Comparison of ENCODE assay signal across 19 cellular contexts in the genomic region with DNA sequence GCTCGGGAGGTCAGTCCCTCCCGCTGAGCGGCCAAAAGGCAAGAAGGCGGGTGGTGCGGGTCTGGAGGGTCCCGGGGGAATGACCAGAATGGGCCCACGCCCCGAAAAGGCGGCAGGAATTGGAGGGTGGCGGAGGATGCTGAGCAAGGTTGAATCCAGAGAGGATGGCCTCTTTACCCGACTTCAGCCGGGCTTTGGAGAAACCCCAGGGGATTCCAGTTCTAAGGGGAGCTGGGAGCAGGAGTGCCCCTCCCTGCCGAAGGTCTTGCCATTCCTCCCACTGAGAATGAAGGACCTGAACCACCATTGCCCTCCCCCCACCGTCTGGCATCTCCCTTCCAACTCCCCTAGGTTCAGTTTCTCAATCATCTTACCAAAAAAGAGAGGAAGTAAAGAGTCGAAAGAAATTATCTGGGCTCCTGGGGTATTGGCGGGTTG. TPM values are rescaled to one million over a fixed set of nuclear protein-coding genes. Genes with fewer than 3 reads are reported as not detected.
DNase-seq lines count a peak whose midpoint lies in the region; ATAC-seq and TF ChIP-seq lines count a peak whose summit lies in the region.
"Had no signal": no experiment of that assay in that cellular context is flagged by ENCODE, and none has a peak within 500 bp of the region (broad histone marks: within the 10 kb centered on the region; RNA-seq: fewer than 3 reads in every experiment).

No MANE protein-coding gene starts in this region.

- H3K4me3 ChIP-seq in right atrium auricular region (peak overlapping the region in 1 of 2 donors; percentile 8), iPS-15b (ENCODE audit: low read depth, low read length) (peak overlapping the region; percentile 26)
- H3K4me3 ChIP-seq: Peyer's patch had no signal

- no peaks in the 10 kb centered on the region for H3K9me3 Mint-ChIP-seq in CD4-positive, alpha-beta T cell

- H3K36me3 Mint-ChIP-seq in CD4-positive, alpha-beta T cell (ENCODE audit: low read depth): no peaks in the 10 kb centered on the region

- H3K4me1 ChIP-seq in right atrium auricular region (peaks cover 0 to 35% of the 10 kb centered on the region in 2 donors), iPS-15b (ENCODE audit: control insufficient read depth, insufficient read depth, low read length) (peaks cover 4% of the 10 kb centered on the region)

- ATAC-seq in Right ventricle myocardium superior (ENCODE audit: poor library complexity): no peak
- no peak for ATAC-seq in CD4-positive, alpha-beta T cell (ENCODE audit: poor library complexity)
- ATAC-seq: HCT116, Right ventricle myocardium inferior, SK-N-SH treated with all-trans-retinoic acid at 6 μM for 48 hours had no signal

- H3K4me3 Mint-ChIP-seq in CD4-positive, alpha-beta T cell: no peak overlapping the region

- no peak overlapping the region for H3K9ac ChIP-seq in iPS-15b (ENCODE audit: low read depth, low read length)

- H3K9me3 ChIP-seq in right atrium auricular region (no peaks in the 10 kb centered on the region), iPS-15b (ENCODE audit: control insufficient read depth, insufficient read depth, low read length) (no peaks in the 10 kb centered on the region)
- H3K9me3 ChIP-seq in CD4-positive, alpha-beta T cell (ENCODE audit: control insufficient read depth, low read length): no peaks in the 10 kb centered on the region
- H3K9me3 ChIP-seq: Peyer's patch had no signal

- H3K27me3 ChIP-seq in right atrium auricular region (peaks cover 3 to 20% of the 10 kb centered on the region in 2 donors), iPS-15b (ENCODE audit: control insufficient read depth, insufficient read depth, low read length) (peaks cover 98% of the 10 kb centered on the region)
- peaks cover 97% of the 10 kb centered on the region for H3K27me3 ChIP-seq in CD4-positive, alpha-beta T cell (ENCODE audit: control insufficient read depth, insufficient read depth, low read length)

- POLR2A ChIA-PET in CD4-positive, alpha-beta T cell (lab: Charles Lee): no interaction called here

- H3K4me1 Mint-ChIP-seq in CD4-positive, alpha-beta T cell (ENCODE audit: low read depth): peaks cover 34% of the 10 kb centered on the region

- no peaks in the 10 kb centered on the region for H3K36me3 ChIP-seq in right atrium auricular region
- no peaks in the 10 kb centered on the region for H3K36me3 ChIP-seq in iPS-15b (ENCODE audit: control insufficient read depth, insufficient read depth, low read length)
- H3K36me3 ChIP-seq: Peyer's patch had no signal

- no peak overlapping the region for H3K27ac ChIP-seq in right atrium auricular region
- H3K27ac ChIP-seq in CD4-positive, alpha-beta T cell (ENCODE audit: low read depth, low read length): no peak overlapping the region
- H3K27ac ChIP-seq: Peyer's patch had no signal

- H3K27me3 Mint-ChIP-seq in CD4-positive, alpha-beta T cell: peaks cover 98% of the 10 kb centered on the region

- CTCF ChIA-PET in CD4-positive, alpha-beta T cell (lab: Charles Lee): no interaction called here

- intact Hi-C loops in Right ventricle myocardium superior (cut with DNase I): no loop called here
- intact Hi-C loops in CD4-positive, alpha-beta T cell (cut with DNase I, micrococcal nuclease): no loop called here

- H3K27ac Mint-ChIP-seq in CD4-positive, alpha-beta T cell: no peak overlapping the region

- DNase-seq in right atrium auricular region (ENCODE audit: low spot score) (peak; percentile 26), Right ventricle myocardium superior (no peak), NOMO-1 (lab: John Stamatoyannopoulos, UW; ENCODE audit: unreplicated experiment in 2 of 2) (peak; percentile 38 to 39), putamen (ENCODE audit: low spot score) (no peak), NCI-H526 treated with DMSO at 0.1 percent for 48 hours (lab: John Stamatoyannopoulos, UW) (no peak)
- DNase-seq in CD4-positive, alpha-beta T cell: no peak
- DNase-seq: C1 segment of cervical spinal cord, DMS 273 treated with DMSO at 0.1 percent for 48 hours, KBM-7, NCI-H1092, NCI-H146, NCI-H2081, NCI-H510A, NCI-H82, Peyer's patch had no signal

- no peak for TF ChIP-seq CTCF in right atrium auricular region (IDR thresholded peaks at IDR 0.05)
- no peak for TF ChIP-seq CTCF in CD4-positive, alpha-beta T cell (IDR thresholded peaks at IDR 0.05)

RNA-seq across cellular contexts. Expression of gene VAX2, which starts 3.6 kb away (rescaled TPM):
- under 1 TPM; 0.70 to 0.86 TPM for total RNA-seq in right atrium auricular region
- total RNA-seq in Right ventricle myocardium superior: 0.19 TPM
- not detected for total RNA-seq in CD4-positive, alpha-beta T cell
- total RNA-seq: Peyer's patch had no signal

RNA-seq across cellular contexts. Expression of gene ATP6V1B1, which starts 38.9 kb away (rescaled TPM):
- total RNA-seq in right atrium auricular region (not detected), Right ventricle myocardium superior (0.43 TPM)
- not detected for total RNA-seq in CD4-positive, alpha-beta T cell
- total RNA-seq: Right ventricle myocardium inferior had no signal

Comparison
In these comparisons a context has a peak if more than half of its experiments do, and no peak if none do; other contexts are left out.
1. DNase-seq: peak in right atrium auricular region (single experiment) and NOMO-1 (2 of 2); none in Right ventricle myocardium superior (single experiment), putamen (single experiment), CD4-positive, alpha-beta T cell (0 of 10) and NCI-H526 treated with DMSO at 0.1 percent for 48 hours (single experiment).